ENCODE assay signal across 1 cellular context in genomic region chr5:76074487-76074886, GRCh38.
TF ChIP-seq lines count a peak whose summit lies in the region.

No MANE protein-coding gene starts in this region.

TF ChIP-seq in GM12878, 131 proteins besides CTCF, POLR2A, EP300 and RAD21 (continued from another document):
- TF ChIP-seq SKIL (IDR thresholded peaks at IDR 0.05; ENCODE audit: low read depth, poor library complexity, severe bottlenecking) (no peak), FOXM1 (IDR thresholded peaks at IDR 0.05; ENCODE audit: low read depth, low read length) (peak; percentile 53; the same call in 1 of the 2 replicates), RUNX3 (IDR thresholded peaks at IDR 0.05; ENCODE audit: low read length) (peak; percentile 12; the same call in 1 of the 2 replicates), IRF4 (IDR thresholded peaks at IDR 0.05; ENCODE audit: low read depth, low read length) (no peak), CHD4 (IDR thresholded peaks at IDR 0.05) (no peak), HDAC2 (IDR thresholded peaks at IDR 0.05) (no peak), MEF2A (IDR thresholded peaks at IDR 0.05; ENCODE audit: insufficient read depth, low read depth, low read length) (no peak), SMC3 (IDR thresholded peaks at IDR 0.05; ENCODE audit: borderline replicate concordance, low read length) (peak; percentile 93), E2F4 (IDR thresholded peaks at IDR 0.05; ENCODE audit: low read depth, low read length) (no peak), E2F8 (IDR thresholded peaks at IDR 0.05; ENCODE audit: low read depth, partially characterized antibody) (no peak), SMAD1 (IDR thresholded peaks at IDR 0.05; ENCODE audit: low read depth, partially characterized antibody) (no peak), EED (IDR thresholded peaks at IDR 0.05; ENCODE audit: low read depth) (no peak)
